14 cellular contexts compared by ENCODE assay signal in genomic region chr1:46447499-46448108, GRCh38. TPM values are rescaled to one million over a fixed set of nuclear protein-coding genes. Genes with fewer than 3 reads are reported as not detected.
A peak's percentile ranks its signal among the peaks of the same experiment; 100 is the strongest.
DNase-seq lines count a peak whose midpoint lies in the region; ATAC-seq and TF ChIP-seq lines count a peak whose summit lies in the region.
"Had no signal": no experiment of that assay in that cellular context is flagged by ENCODE, and none has a peak within 500 bp of the region (broad histone marks: within the 10 kb centered on the region; RNA-seq: fewer than 3 reads in every experiment).

No MANE protein-coding gene starts in this region.

- no peak for TF ChIP-seq EP300 in esophagus muscularis mucosa (IDR thresholded peaks at IDR 0.05)

- DNase-seq in heart right ventricle (no peak), left cardiac atrium (no peak), esophagus muscularis mucosa (ENCODE audit: extremely low spot score) (no peak), neural progenitor cell (ENCODE audit: low spot score) (no peak), Kasumi-1 (lab: John Stamatoyannopoulos, UW) (no peak), activated gamma-delta T cell (lab: John Stamatoyannopoulos, UW) (no peak)
- no peak for DNase-seq in stimulated activated naive CD4-positive, alpha-beta T cell treated with Interleukin-2 at 50 U/mL for 16 hours (lab: John Stamatoyannopoulos, UW)

- no peak overlapping the region for H3K27ac ChIP-seq in heart right ventricle
- no peak overlapping the region for H3K27ac ChIP-seq in esophagus muscularis mucosa (replicated peaks in 1 of 4)
- no peak overlapping the region for H3K27ac ChIP-seq in neural progenitor cell
- no peak overlapping the region for H3K27ac ChIP-seq in urinary bladder (ENCODE audit: low read depth)
- H3K27ac ChIP-seq: neutrophil, skin epidermis, uterus had no signal

- H3K4me1 ChIP-seq in heart right ventricle, result peaks cover 3 to 24% (median 11%) of the 10 kb centered on the region in 9 donors
- peaks cover 4 to 23% (median 21%) of the 10 kb centered on the region in 4 donors for H3K4me1 ChIP-seq in esophagus muscularis mucosa
- peaks cover 10% of the 10 kb centered on the region for H3K4me1 ChIP-seq in neural progenitor cell
- H3K4me1 ChIP-seq in urinary bladder (ENCODE audit: insufficient read depth), result no peaks in the 10 kb centered on the region

- ATAC-seq in heart right ventricle, result no peak
- ATAC-seq in left cardiac atrium, result no peak

- no peaks in the 10 kb centered on the region for H3K79me2 ChIP-seq in neural progenitor cell (ENCODE audit: low read depth)

- peaks cover 23% of the 10 kb centered on the region for H3K4me1 Mint-ChIP-seq in neural progenitor cell

- H3K4me3 ChIP-seq in heart right ventricle, result peak overlapping the region in 9 of 10 donors; percentile 18 to 58 (median 49)
- peak overlapping the region; percentile 45 to 56 (median 48) for H3K4me3 ChIP-seq in esophagus muscularis mucosa
- H3K4me3 ChIP-seq in neural progenitor cell, result peak overlapping the region; percentile 45
- H3K4me3 ChIP-seq in urinary bladder (ENCODE audit: low read depth, low read length), result peak overlapping the region; percentile 25
- H3K4me3 ChIP-seq: uterus had no signal

- H3K9me3 ChIP-seq in heart right ventricle (no peaks in the 10 kb centered on the region), esophagus muscularis mucosa (no peaks in the 10 kb centered on the region), neural progenitor cell (ENCODE audit: low read depth) (no peaks in the 10 kb centered on the region)
- H3K9me3 ChIP-seq: neutrophil, uterus had no signal

- peaks cover 5 to 66% (median 40%) of the 10 kb centered on the region in 7 donors for H3K27me3 ChIP-seq in heart right ventricle
- peaks cover 0 to 65% (median 15%) of the 10 kb centered on the region in 4 donors for H3K27me3 ChIP-seq in esophagus muscularis mucosa
- peaks cover 100% of the 10 kb centered on the region for H3K27me3 ChIP-seq in neural progenitor cell
- H3K27me3 ChIP-seq: uterus had no signal

- peaks cover 67% of the 10 kb centered on the region for H4K20me1 ChIP-seq in neural progenitor cell (ENCODE audit: low read depth)

- H3K36me3 Mint-ChIP-seq in neural progenitor cell, result no peaks in the 10 kb centered on the region

- no peak overlapping the region for H3K27ac Mint-ChIP-seq in neural progenitor cell
- H3K27ac Mint-ChIP-seq: activated B cell treated with CpG ODN at 0.5 μM for 24 hours had no signal

- no peaks in the 10 kb centered on the region for H3K36me3 ChIP-seq in heart right ventricle
- H3K36me3 ChIP-seq in esophagus muscularis mucosa, result no peaks in the 10 kb centered on the region
- no peaks in the 10 kb centered on the region for H3K36me3 ChIP-seq in neural progenitor cell
- no peaks in the 10 kb centered on the region for H3K36me3 ChIP-seq in urinary bladder (ENCODE audit: insufficient read depth)
- H3K36me3 ChIP-seq: neutrophil, uterus had no signal

- H3K4me3 Mint-ChIP-seq in neural progenitor cell, result peak overlapping the region; percentile 57

- H2AFZ ChIP-seq in neural progenitor cell (replicated peaks), result no peak overlapping the region

- TF ChIP-seq CTCF in heart right ventricle (IDR thresholded peaks at IDR 0.05) (no peak), esophagus muscularis mucosa (IDR thresholded peaks at IDR 0.05) (no peak), neural progenitor cell (IDR thresholded peaks at IDR 0.05) (no peak)

- peaks cover 59% of the 10 kb centered on the region for H3K27me3 Mint-ChIP-seq in neural progenitor cell (ENCODE audit: insufficient read depth, low read depth)

- no peak overlapping the region for H3K9ac ChIP-seq in neural progenitor cell

- TF ChIP-seq POLR2A in esophagus muscularis mucosa (IDR thresholded peaks at IDR 0.05; ENCODE audit: low read depth), result no peak

- H3K9me3 Mint-ChIP-seq in neural progenitor cell, result peaks cover 2% of the 10 kb centered on the region
- H3K9me3 Mint-ChIP-seq: activated B cell treated with CpG ODN at 0.5 μM for 24 hours had no signal

- WGBS in heart right ventricle, 2 donors, result 44 to 52% methylated on average over 14 of the region's 14 CpGs
- 73% methylated on average over 12 of the region's 14 CpGs for WGBS in esophagus muscularis mucosa
- WGBS in urinary bladder, result 39% methylated on average over 14 of the region's 14 CpGs

- intact Hi-C loops in heart right ventricle (cut with DNase I) (loop anchor here (1.0 to 10.0 kb wide), 6 partner anchors 79 to 279 kb away; no protein-coding TSS in a partner anchor), left cardiac atrium (cut with DNase I) (loop anchor here (1.0 to 10.0 kb wide), 3 partner anchors 77 to 280 kb away; no protein-coding TSS in a partner anchor), esophagus muscularis mucosa (cut with DNase I) (loop anchor here (1.0 to 2.0 kb wide), 2 partner anchors 81 to 277 kb away; no protein-coding TSS in a partner anchor)

- peaks cover 10% of the 10 kb centered on the region for H3F3A ChIP-seq in neural progenitor cell (ENCODE audit: low read depth)

- H3K4me2 ChIP-seq in neural progenitor cell, result peak overlapping the region; percentile 87

RNA-seq across cellular contexts. Expression of gene DMBX1, which starts 42.0 kb away (rescaled TPM):
- not detected for total RNA-seq in heart right ventricle
- polyA plus RNA-seq in heart right ventricle, result not detected
- total RNA-seq in left cardiac atrium, result not detected
- total RNA-seq in esophagus muscularis mucosa, result not detected
- 0.06 and 0.56 TPM in 2 replicates for total RNA-seq in neural progenitor cell (ENCODE audit: low replicate concordance)
- not detected for total RNA-seq in urinary bladder
- polyA plus RNA-seq in urinary bladder, result not detected
- total RNA-seq: activated B cell treated with CpG ODN at 0.5 μM for 24 hours; fibroblast of villous mesenchyme; T-helper 1 cell treated with Interleukin-12 subunit alpha and Interleukin-12 subunit beta and Interleukin-4 antibody, amounts not matched to agents 30 ng/mL and 1 ng/mL, for 36 hours had no signal

RNA-seq across cellular contexts. Expression of gene FAAH, which starts 53.5 kb away (rescaled TPM):
- total RNA-seq in heart right ventricle (1 to 10 TPM; 1.8 to 9.8 (median 3.1) TPM), left cardiac atrium (10 to 100 TPM in 1 of 2 donors, 1 to 10 TPM in 1; 6.3 to 10.5 TPM), esophagus muscularis mucosa (10 to 100 TPM in 1 of 4 donors, 1 to 10 TPM in 3; 3.7 to 10.6 (median 8.4) TPM), neural progenitor cell (ENCODE audit: low replicate concordance) (13.9 and 40.4 TPM in 2 replicates), urinary bladder (6.9 TPM)
- polyA plus RNA-seq in heart right ventricle (10 to 100 TPM in 1 of 2 donors, 1 to 10 TPM in 1; 2.4 to 16.4 TPM), urinary bladder (10.6 TPM)
